ENCODE assay signal across 5 cellular contexts in the genomic region with DNA sequence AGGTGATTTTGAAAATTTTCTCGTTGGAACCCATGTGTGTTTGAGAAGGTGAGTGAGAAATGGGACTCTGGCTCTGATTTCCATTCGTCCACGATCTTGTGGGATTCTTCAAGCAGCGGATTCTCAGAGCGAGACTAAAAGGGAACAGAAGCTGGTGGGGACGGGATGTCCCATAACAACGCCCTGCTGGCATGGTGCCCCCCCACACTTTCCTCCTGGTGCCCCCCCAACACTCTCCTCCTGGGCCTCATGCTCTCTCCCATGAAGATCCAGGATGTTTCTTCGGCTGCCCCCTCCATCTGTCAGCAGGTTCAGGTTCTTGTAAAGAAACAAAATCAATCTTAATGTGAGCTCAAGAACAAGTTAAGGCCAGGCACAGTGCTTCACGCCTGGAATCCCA.
"Had no signal": no experiment of that assay in that cellular context is flagged by ENCODE, and none has a peak within 500 bp of the region (broad histone marks: within the 10 kb centered on the region; RNA-seq: fewer than 3 reads in every experiment).

No MANE protein-coding gene starts in this region.

- H3K4me2 ChIP-seq: GM23338 had no signal

- H3K4me3 ChIP-seq: GM23338 had no signal

- H2AFZ ChIP-seq: GM23338 had no signal

- ATAC-seq: GM23338 had no signal

- DNase-seq: H9, HCEC 1CT, IMR-90, KBM-7 had no signal
